Comparison of ENCODE assay signal across 20 cellular contexts in genomic region chr1:189206617-189207016, GRCh38.
DNase-seq lines count a peak whose midpoint lies in the region; ATAC-seq, FAIRE-seq and TF ChIP-seq lines count a peak whose summit lies in the region.
"Had no signal": no experiment of that assay in that cellular context is flagged by ENCODE, and none has a peak within 500 bp of the region (broad histone marks: within the 10 kb centered on the region; RNA-seq: fewer than 3 reads in every experiment).

No MANE protein-coding gene starts in this region.

- intact Hi-C loops in PC-3 (cut with micrococcal nuclease) (no loop called here), A673 (cut with micrococcal nuclease; ENCODE audit: unreplicated experiment) (no loop called here)

- no peak for TF ChIP-seq CTCF in PC-3 (conservative IDR thresholded peaks at IDR 0.05; ENCODE audit: low read depth, low read length)
- TF ChIP-seq CTCF in bronchial epithelial cell (IDR thresholded peaks at IDR 0.05; ENCODE audit: insufficient read depth, low read length, severe bottlenecking): no peak
- no peak for TF ChIP-seq CTCF in A673 (conservative IDR thresholded peaks at IDR 0.05; ENCODE audit: low read depth, low read length)

- peak; percentile 63 for ATAC-seq in PC-3
- no peak for ATAC-seq in stimulated activated naive CD8-positive, alpha-beta T cell treated with anti-CD3 and anti-CD28 coated beads, Interleukin-15, amount 100 ng/mL, for 72 hours
- ATAC-seq: A549, GM12878 had no signal

- no peak overlapping the region for H3K9ac ChIP-seq in PC-3 (ENCODE audit: low read length)
- H3K9ac ChIP-seq: BLaER1 had no signal

- no peak overlapping the region for H3K4me3 Mint-ChIP-seq in stimulated activated naive CD8-positive, alpha-beta T cell treated with anti-CD3 and anti-CD28 coated beads, Interleukin-15, amount 100 ng/mL, for 72 hours
- H3K4me3 Mint-ChIP-seq: CD14-positive monocyte; CD4-positive, alpha-beta memory T cell; IgD-negative memory B cell had no signal

- H3K36me3 ChIP-seq in PC-3 (ENCODE audit: low read depth, low read length) (no peaks in the 10 kb centered on the region), bronchial epithelial cell (ENCODE audit: control insufficient read depth, insufficient read depth, low read length) (no peaks in the 10 kb centered on the region), A673 (ENCODE audit: insufficient read depth, low read length, poor library complexity, severe bottlenecking) (no peaks in the 10 kb centered on the region)
- H3K36me3 ChIP-seq: BLaER1 had no signal

- no peak overlapping the region for H3K4me3 ChIP-seq in PC-3 (ENCODE audit: low read length)
- H3K4me3 ChIP-seq in bronchial epithelial cell (ENCODE audit: low read depth, low read length): no peak overlapping the region
- no peak overlapping the region for H3K4me3 ChIP-seq in A673 (ENCODE audit: low read depth, low read length, poor library complexity, severe bottlenecking)
- H3K4me3 ChIP-seq: A549, BLaER1, GM12878 had no signal

- CTCF ChIA-PET in PC-3 (lab: Charles Lee) (no interaction called here), A673 (lab: Charles Lee) (no interaction called here)

- no peaks in the 10 kb centered on the region for H3K79me2 ChIP-seq in PC-3 (ENCODE audit: low read length)

- FAIRE-seq in bronchial epithelial cell (lab: Jason Lieb, UNC): no peak
- FAIRE-seq: A549, GM12878, HTR-8/SVneo had no signal

- H3F3A ChIP-seq in PC-3 (ENCODE audit: low read length, unreplicated experiment): no peaks in the 10 kb centered on the region

- H4K20me1 ChIP-seq in PC-3 (ENCODE audit: low read length): no peaks in the 10 kb centered on the region
- H4K20me1 ChIP-seq: BLaER1 had no signal

- no peaks in the 10 kb centered on the region for H3K4me1 Mint-ChIP-seq in stimulated activated naive CD8-positive, alpha-beta T cell treated with anti-CD3 and anti-CD28 coated beads, Interleukin-15, amount 100 ng/mL, for 72 hours
- H3K4me1 Mint-ChIP-seq: CD14-positive monocyte; CD4-positive, alpha-beta memory T cell; IgD-negative memory B cell had no signal

- no peaks in the 10 kb centered on the region for H3K27me3 Mint-ChIP-seq in stimulated activated naive CD8-positive, alpha-beta T cell treated with anti-CD3 and anti-CD28 coated beads, Interleukin-15, amount 100 ng/mL, for 72 hours
- H3K27me3 Mint-ChIP-seq: CD4-positive, alpha-beta memory T cell; IgD-negative memory B cell had no signal

- H3K27ac ChIP-seq in PC-3 (ENCODE audit: low read length) (no peak overlapping the region), A673 (ENCODE audit: low read depth, low read length, poor library complexity, severe bottlenecking) (no peak overlapping the region)
- H3K27ac ChIP-seq: 22Rv1, A549, BLaER1 had no signal

- peaks cover 0 to 6% of the 10 kb centered on the region in 2 donors for H3K9me3 Mint-ChIP-seq in stimulated activated naive CD8-positive, alpha-beta T cell treated with anti-CD3 and anti-CD28 coated beads, Interleukin-15, amount 100 ng/mL, for 72 hours

- no peak overlapping the region for H3K27ac Mint-ChIP-seq in stimulated activated naive CD8-positive, alpha-beta T cell treated with anti-CD3 and anti-CD28 coated beads, Interleukin-15, amount 100 ng/mL, for 72 hours
- H3K27ac Mint-ChIP-seq: CD14-positive monocyte; CD4-positive, alpha-beta memory T cell; IgD-negative memory B cell had no signal

- H3K4me2 ChIP-seq in PC-3 (ENCODE audit: low read length): no peak overlapping the region
- H3K4me2 ChIP-seq: BLaER1 had no signal

- H3K27me3 ChIP-seq in PC-3 (ENCODE audit: low read length) (no peaks in the 10 kb centered on the region), bronchial epithelial cell (ENCODE audit: control insufficient read depth, insufficient read depth, low read length) (no peaks in the 10 kb centered on the region), A673 (replicated peaks; ENCODE audit: insufficient read depth, low read depth, low read length, poor library complexity) (no peaks in the 10 kb centered on the region)
- H3K27me3 ChIP-seq: BLaER1 had no signal

- no peaks in the 10 kb centered on the region for H3K9me2 ChIP-seq in PC-3 (replicated peaks; ENCODE audit: low read length)

- H3K9me3 ChIP-seq in PC-3 (ENCODE audit: low read length) (no peaks in the 10 kb centered on the region), A673 (ENCODE audit: low read depth, low read length, poor library complexity, severe bottlenecking) (no peaks in the 10 kb centered on the region)
- H3K9me3 ChIP-seq: A549, BLaER1 had no signal

- BruUV-seq in PC-3 (replicated peaks; lab: Mats Ljungman, UMichigan): no TSS peak
- BruUV-seq in A673 (replicated peaks; lab: Mats Ljungman, UMichigan): no TSS peak

- DNase-seq in ELR (ENCODE audit: low read depth) (peak; percentile 56), PC-3 (peak; percentile 6), bronchial epithelial cell (ENCODE audit: low read depth) (peak; percentile 8), renal cortical epithelial cell (ENCODE audit: low read depth) (peak; percentile 58), NCI-H82 treated with DMSO at 0.1 percent for 48 hours (lab: John Stamatoyannopoulos, UW; ENCODE audit: unreplicated experiment) (no peak), A673 (ENCODE audit: low spot score) (no peak)
- DNase-seq in stimulated activated naive CD8-positive, alpha-beta T cell treated with anti-CD3 and anti-CD28 coated beads, Interleukin-15, amount 100 ng/mL, for 72 hours: no peak
- DNase-seq: CD4-positive, alpha-beta memory T cell; DMS153; DMS79; GF-D8; GOT3; H7 had no signal

- no peak overlapping the region for H2AFZ ChIP-seq in PC-3 (ENCODE audit: low read length)

- H3K4me1 ChIP-seq in PC-3 (ENCODE audit: insufficient read depth, low read length) (no peaks in the 10 kb centered on the region), A673 (ENCODE audit: insufficient read depth, low read length, poor library complexity, severe bottlenecking) (no peaks in the 10 kb centered on the region)
- H3K4me1 ChIP-seq: A549, BLaER1 had no signal

- POLR2A ChIA-PET in PC-3 (lab: Charles Lee; ENCODE audit: unreplicated experiment): no interaction called here
- POLR2A ChIA-PET in A673 (lab: Charles Lee; ENCODE audit: low non-redundant PET): no interaction called here

Comparison
In these comparisons a context has a peak if more than half of its experiments do, and no peak if none do; other contexts are left out.
1. DNase-seq: peak in ELR (single experiment), PC-3 (single experiment), bronchial epithelial cell (single experiment) and renal cortical epithelial cell (single experiment); none in NCI-H82 treated with DMSO at 0.1 percent for 48 hours (single experiment), A673 (single experiment) and stimulated activated naive CD8-positive, alpha-beta T cell treated with anti-CD3 and anti-CD28 coated beads, Interleukin-15, amount 100 ng/mL, for 72 hours (0 of 2).